6 cellular contexts compared by ENCODE assay signal in genomic region chr9:133359420-133360175, GRCh38. TPM values are rescaled to one million over a fixed set of nuclear protein-coding genes. Genes with fewer than 3 reads are reported as not detected.
DNase-seq lines count a peak whose midpoint lies in the region; ATAC-seq and TF ChIP-seq lines count a peak whose summit lies in the region.

No MANE protein-coding gene starts in this region.

- H3K27ac ChIP-seq in angular gyrus (ENCODE audit: low read depth, low read length), result peak overlapping the region; percentile 43
- H3K27ac ChIP-seq in coronary artery, result no peak overlapping the region

- peaks cover 42% of the 10 kb centered on the region for H3K4me1 Mint-ChIP-seq in activated CD4-positive, alpha-beta T cell treated with anti-CD3 and anti-CD28 coated beads, Interleukin-2, amount 10 ng/mL, durations not matched to agents 7 days and 5 days

- peak; percentile 52 for DNase-seq in activated CD4-positive, alpha-beta T cell treated with anti-CD3 and anti-CD28 coated beads for 48 hours
- DNase-seq in activated CD4-positive, alpha-beta T cell treated with anti-CD3 and anti-CD28 coated beads, Interleukin-2, amount 10 ng/mL, durations not matched to agents 7 days and 5 days, result no peak
- DNase-seq in retinal pigment epithelial cell (ENCODE audit: low read depth), result no peak
- DNase-seq in coronary artery (ENCODE audit: low spot score), result no peak

- no peaks in the 10 kb centered on the region for H3K27me3 Mint-ChIP-seq in activated CD4-positive, alpha-beta T cell treated with anti-CD3 and anti-CD28 coated beads, Interleukin-2, amount 10 ng/mL, durations not matched to agents 7 days and 5 days

- H3K36me3 Mint-ChIP-seq in activated CD4-positive, alpha-beta T cell treated with anti-CD3 and anti-CD28 coated beads, Interleukin-2, amount 10 ng/mL, durations not matched to agents 7 days and 5 days (ENCODE audit: low read depth), result peaks cover 38% of the 10 kb centered on the region

- H3K9me3 Mint-ChIP-seq in activated CD4-positive, alpha-beta T cell treated with anti-CD3 and anti-CD28 coated beads, Interleukin-2, amount 10 ng/mL, durations not matched to agents 7 days and 5 days, result no peaks in the 10 kb centered on the region

- POLR2A ChIA-PET in activated CD4-positive, alpha-beta T cell treated with anti-CD3 and anti-CD28 coated beads, Interleukin-2, amount 10 ng/mL, durations not matched to agents 7 days and 5 days (lab: Charles Lee), result interaction anchor here (1.0 kb wide), 1 partner anchor 12 kb away, joined by 3 read pairs; the partner anchor contains the start of genes MED22 and RPL7A

- ATAC-seq in HG03135 (IDR thresholded peaks at IDR 0.05; ENCODE audit: unreplicated experiment), result no peak

- TF ChIP-seq CTCF in retinal pigment epithelial cell (conservative IDR thresholded peaks at IDR 0.05; ENCODE audit: low read depth, low read length), result peak; percentile 49
- no peak for TF ChIP-seq CTCF in coronary artery (IDR thresholded peaks at IDR 0.05)

- no peak overlapping the region for H3K27ac Mint-ChIP-seq in activated CD4-positive, alpha-beta T cell treated with anti-CD3 and anti-CD28 coated beads, Interleukin-2, amount 10 ng/mL, durations not matched to agents 7 days and 5 days

- CTCF ChIA-PET in activated CD4-positive, alpha-beta T cell treated with anti-CD3 and anti-CD28 coated beads, Interleukin-2, amount 10 ng/mL, durations not matched to agents 7 days and 5 days (lab: Charles Lee), result interaction anchor here (0.8 to 1.6 kb wide), 4 partner anchors 10 to 17 kb away, joined by 3 to 8 read pairs (median 3); no protein-coding TSS in a partner anchor

- H3K4me3 Mint-ChIP-seq in activated CD4-positive, alpha-beta T cell treated with anti-CD3 and anti-CD28 coated beads, Interleukin-2, amount 10 ng/mL, durations not matched to agents 7 days and 5 days, result no peak overlapping the region

- H3K4me3 ChIP-seq in retinal pigment epithelial cell (ENCODE audit: low read length), result no peak overlapping the region
- H3K4me3 ChIP-seq in coronary artery, result no peak overlapping the region

RNA-seq across cellular contexts. Expression of gene SURF2, which starts 3.2 kb away (rescaled TPM):
- 10 to 100 TPM; 14.8 to 16.0 TPM for total RNA-seq in activated CD4-positive, alpha-beta T cell treated with anti-CD3 and anti-CD28 coated beads, Interleukin-2, amount 10 ng/mL, durations not matched to agents 7 days and 5 days

RNA-seq across cellular contexts. Expression of gene SURF1, which starts 3.3 kb away (rescaled TPM):
- 10 to 100 TPM; 39.4 to 48.9 TPM for total RNA-seq in activated CD4-positive, alpha-beta T cell treated with anti-CD3 and anti-CD28 coated beads, Interleukin-2, amount 10 ng/mL, durations not matched to agents 7 days and 5 days

RNA-seq across cellular contexts. Expression of gene RPL7A, which starts 11.6 kb away (rescaled TPM):
- 1,000 to 10,000 TPM; 1,880 to 1,928 TPM for total RNA-seq in activated CD4-positive, alpha-beta T cell treated with anti-CD3 and anti-CD28 coated beads, Interleukin-2, amount 10 ng/mL, durations not matched to agents 7 days and 5 days

RNA-seq across cellular contexts. Expression of gene MED22, which starts 11.7 kb away (rescaled TPM):
- total RNA-seq in activated CD4-positive, alpha-beta T cell treated with anti-CD3 and anti-CD28 coated beads, Interleukin-2, amount 10 ng/mL, durations not matched to agents 7 days and 5 days, result 10 to 100 TPM; 25.6 to 27.2 TPM

RNA-seq across cellular contexts. Expression of gene SURF4, which starts 16.3 kb away (rescaled TPM):
- 100 to 1,000 TPM; 147 to 164 TPM for total RNA-seq in activated CD4-positive, alpha-beta T cell treated with anti-CD3 and anti-CD28 coated beads, Interleukin-2, amount 10 ng/mL, durations not matched to agents 7 days and 5 days
